Comparison of ENCODE assay signal across 28 cellular contexts in genomic region chr3:178498866-178499265, GRCh38. TPM values are rescaled to one million over a fixed set of nuclear protein-coding genes. Genes with fewer than 3 reads are reported as not detected.
"Had no signal": no experiment of that assay in that cellular context is flagged by ENCODE, and none has a peak within 500 bp of the region (broad histone marks: within the 10 kb centered on the region; RNA-seq: fewer than 3 reads in every experiment).

No MANE protein-coding gene starts in this region.

- DNase-seq: cortex of kidney; effector CD4-positive, alpha-beta T cell; endodermal cell; heart left ventricle; kidney; mucosa of descending colon; naive B cell; sigmoid colon; spleen; stimulated activated CD4-positive, alpha-beta T cell treated with anti-CD3 and anti-CD28 coated beads, Interleukin-4, amount 100 ng/mL, for 4 hours; stimulated activated naive CD8-positive, alpha-beta T cell treated with anti-CD3 and anti-CD28 coated beads, Interleukin-15, Interleukin-2, amounts not matched to agents 100 U/mL and 50 U/mL, for 24 hours; substantia nigra; testis; tibial artery had no signal

- H3K27ac ChIP-seq: epithelial cell of prostate, foreskin keratinocyte, gastroesophageal sphincter, heart left ventricle, hepatocyte, neutrophil, prostate gland, right atrium auricular region, sigmoid colon, skin epidermis, spleen, testis, tibial artery had no signal

- H3K4me1 ChIP-seq: foreskin keratinocyte, gastroesophageal sphincter, heart left ventricle, prostate gland, right atrium auricular region, sigmoid colon, spleen, testis, tibial artery had no signal

- H3K27me3 ChIP-seq: foreskin keratinocyte, gastroesophageal sphincter, heart left ventricle, hepatocyte, neutrophil, right atrium auricular region, sigmoid colon, spleen, testis, tibial artery had no signal

- H3K4me3 ChIP-seq: gastroesophageal sphincter, heart left ventricle, hepatocyte, lung, mucosa of descending colon, prostate gland, right atrium auricular region, sigmoid colon, skin epidermis, spleen, testis, tibial artery had no signal

- H3K9me3 ChIP-seq: gastroesophageal sphincter, mucosa of descending colon, neutrophil, prostate gland, right atrium auricular region, sigmoid colon, testis, tibial artery had no signal

- H3K4me2 ChIP-seq: hepatocyte had no signal

- H3K79me2 ChIP-seq: hepatocyte had no signal

- H3K36me3 ChIP-seq: gastroesophageal sphincter, heart left ventricle, neutrophil, prostate gland, right atrium auricular region, sigmoid colon, spleen, tibial artery had no signal

RNA-seq across cellular contexts. Expression of gene KCNMB2, which starts 37.4 kb away (rescaled TPM):
- total RNA-seq: dermis microvascular lymphatic vessel endothelial cell; endodermal cell; esophagus mucosa; foreskin keratinocyte; left lobe of liver; natural killer cell treated with Interleukin-12 subunit alpha and Interleukin-12 subunit beta and Interleukin-15 and Interleukin-18, amount 100 ng/mL, for 72 hours; testis had no signal
- polyA plus RNA-seq: fibroblast of lung, foreskin keratinocyte, hepatocyte had no signal
